In genomic region chr1:60974524-60974923, GRCh38 we compare ENCODE assay signal across 14 cellular contexts.
DNase-seq lines count a peak whose midpoint lies in the region; ATAC-seq and TF ChIP-seq lines count a peak whose summit lies in the region.
"Had no signal": no experiment of that assay in that cellular context is flagged by ENCODE, and none has a peak within 500 bp of the region (broad histone marks: within the 10 kb centered on the region; RNA-seq: fewer than 3 reads in every experiment).

No MANE protein-coding gene starts in this region.

- H3K4me2 ChIP-seq in GM23338 = no peak overlapping the region

- peak; percentile 42; the same call in 2 of the 3 replicates for ATAC-seq in GM23338
- no peak for ATAC-seq in right lobe of liver
- ATAC-seq: CD8-positive, alpha-beta T cell; HepG2 had no signal

- H3K4me3 ChIP-seq in GM23338 = no peak overlapping the region
- no peak overlapping the region for H3K4me3 ChIP-seq in tibial artery
- no peak overlapping the region for H3K4me3 ChIP-seq in right lobe of liver
- no peak overlapping the region for H3K4me3 ChIP-seq in HAP-1

- H4K20me1 ChIP-seq in GM23338 (replicated peaks; ENCODE audit: insufficient read depth) = no peaks in the 10 kb centered on the region

- 90% methylated on average over 3 of the region's 3 CpGs for WGBS in right lobe of liver (ENCODE audit: insufficient coverage, low coverage, low lambda C conversion rate, missing lambda C conversion rate)

- in situ Hi-C loops in HAP-1 (cut with MboI; ENCODE audit: low sequenced_read_pairs) = loop anchor here (10.0 kb wide), 1 partner anchor 610 kb away; no protein-coding TSS in a partner anchor

- no peaks in the 10 kb centered on the region for H3K36me3 Mint-ChIP-seq in GM23338 (ENCODE audit: low read depth)
- H3K36me3 Mint-ChIP-seq in brain = no peaks in the 10 kb centered on the region
- H3K36me3 Mint-ChIP-seq in glutamatergic neuron (ENCODE audit: unreplicated experiment) = no peaks in the 10 kb centered on the region
- H3K36me3 Mint-ChIP-seq: CD14-positive monocyte; CD8-positive, alpha-beta T cell had no signal

- DNase-seq in GM23338 (ENCODE audit: low spot score) (no peak), NCI-H69 (lab: John Stamatoyannopoulos, UW) (peak; percentile 81), tibial artery (no peak), glutamatergic neuron (no peak), right lobe of liver (no peak), HAP-1 (ENCODE audit: low spot score in 2 of 2) (no peak)
- DNase-seq: CD8-positive, alpha-beta T cell; COR-L47; DMS153; EL had no signal

- no peak overlapping the region for H3K4me3 Mint-ChIP-seq in GM23338
- no peak overlapping the region for H3K4me3 Mint-ChIP-seq in brain
- H3K4me3 Mint-ChIP-seq in glutamatergic neuron (ENCODE audit: unreplicated experiment) = no peak overlapping the region
- H3K4me3 Mint-ChIP-seq: CD14-positive monocyte; CD8-positive, alpha-beta T cell had no signal

- H3K9me3 Mint-ChIP-seq in GM23338 (no peaks in the 10 kb centered on the region; the same call in 2 of the 3 replicates), brain (peaks cover 0 to 4% (median 0%) of the 10 kb centered on the region in 5 experiments), glutamatergic neuron (ENCODE audit: unreplicated experiment) (peaks cover 2% of the 10 kb centered on the region)
- H3K9me3 Mint-ChIP-seq: CD14-positive monocyte; CD8-positive, alpha-beta T cell had no signal

- no peak overlapping the region for H2AFZ ChIP-seq in GM23338

- H3K4me1 ChIP-seq in GM23338 (ENCODE audit: insufficient read depth) (peaks cover 6% of the 10 kb centered on the region), tibial artery (peaks cover 0 to 67% (median 26%) of the 10 kb centered on the region in 4 donors), right lobe of liver (no peaks in the 10 kb centered on the region), HAP-1 (no peaks in the 10 kb centered on the region)

- intact Hi-C loops in tibial artery (cut with DNase I; ENCODE audit: low total_unique reads) = loop anchor here (5.0 kb wide), 1 partner anchor 68 kb away; no protein-coding TSS in a partner anchor
- intact Hi-C loops in right lobe of liver (cut with DNase I) = no loop called here

- no peak overlapping the region for H3K27ac Mint-ChIP-seq in GM23338
- peak overlapping the region in 3 of 5 experiments; percentile 3 to 42 (median 27) for H3K27ac Mint-ChIP-seq in brain
- no peak overlapping the region for H3K27ac Mint-ChIP-seq in glutamatergic neuron (ENCODE audit: unreplicated experiment)
- H3K27ac Mint-ChIP-seq: CD14-positive monocyte; CD8-positive, alpha-beta T cell had no signal

- H3K36me3 ChIP-seq in GM23338 (ENCODE audit: insufficient read depth) (no peaks in the 10 kb centered on the region), tibial artery (no peaks in the 10 kb centered on the region), right lobe of liver (no peaks in the 10 kb centered on the region), HAP-1 (replicated peaks) (no peaks in the 10 kb centered on the region)

- H3F3A ChIP-seq in GM23338 (replicated peaks; ENCODE audit: low read depth) = no peaks in the 10 kb centered on the region

- H3K4me1 Mint-ChIP-seq in GM23338 (peaks cover 29% of the 10 kb centered on the region), brain (peaks cover 39% of the 10 kb centered on the region), glutamatergic neuron (ENCODE audit: low read depth, unreplicated experiment) (peaks cover 10% of the 10 kb centered on the region)

- peaks cover 7% of the 10 kb centered on the region for H3K27me3 Mint-ChIP-seq in GM23338 (ENCODE audit: insufficient read depth, low read depth, poor library complexity)
- no peaks in the 10 kb centered on the region for H3K27me3 Mint-ChIP-seq in brain
- H3K27me3 Mint-ChIP-seq in glutamatergic neuron (ENCODE audit: unreplicated experiment) = no peaks in the 10 kb centered on the region

- H3K79me2 ChIP-seq in GM23338 (replicated peaks; ENCODE audit: insufficient read depth) = no peaks in the 10 kb centered on the region

- H3K27me3 ChIP-seq in GM23338 (ENCODE audit: insufficient read depth) = no peaks in the 10 kb centered on the region
- H3K27me3 ChIP-seq in tibial artery = no peaks in the 10 kb centered on the region
- H3K27me3 ChIP-seq in right lobe of liver = no peaks in the 10 kb centered on the region
- peaks cover 9% of the 10 kb centered on the region for H3K27me3 ChIP-seq in HAP-1 (ENCODE audit: low read depth)

- TF ChIP-seq CTCF in GM23338 (conservative IDR thresholded peaks at IDR 0.05; ENCODE audit: low read depth in 2 of 2) (no peak), brain (conservative IDR thresholded peaks at IDR 0.05) (no peak), tibial artery (IDR thresholded peaks at IDR 0.05) (no peak), glutamatergic neuron (IDR thresholded peaks at IDR 0.05; ENCODE audit: partially characterized antibody, unreplicated experiment) (no peak), right lobe of liver (IDR thresholded peaks at IDR 0.05) (no peak)

- peaks cover 4% of the 10 kb centered on the region; the same call in 1 of the 2 replicates for H3K9me2 ChIP-seq in GM23338 (ENCODE audit: insufficient read depth)

- H3K27ac ChIP-seq in GM23338 (ENCODE audit: low read depth) (no peak overlapping the region), tibial artery (peak overlapping the region; percentile 48 to 62), right lobe of liver (no peak overlapping the region)
- H3K27ac ChIP-seq: 22Rv1 had no signal

- H3K9me3 ChIP-seq in tibial artery = no peaks in the 10 kb centered on the region
- H3K9me3 ChIP-seq in right lobe of liver = no peaks in the 10 kb centered on the region
- no peaks in the 10 kb centered on the region for H3K9me3 ChIP-seq in HAP-1

- TF ChIP-seq POLR2A in right lobe of liver (IDR thresholded peaks at IDR 0.05) = no peak

TF ChIP-seq in GM23338, 12 proteins besides CTCF, POLR2A, EP300 and RAD21 (continues in another document):
- TF ChIP-seq STAT1 (IDR thresholded peaks at IDR 0.05; ENCODE audit: unreplicated experiment) (no peak), ZNF462 (CRISPR knock-in tag; IDR thresholded peaks at IDR 0.05) (no peak), NANOG (IDR thresholded peaks at IDR 0.05; ENCODE audit: borderline replicate concordance) (no peak), POLR2AphosphoS5 (IDR thresholded peaks at IDR 0.05; ENCODE audit: low read depth) (no peak)

Comparison
In these comparisons a context has a peak if more than half of its experiments do, and no peak if none do; other contexts are left out.
1. H3K27ac ChIP-seq: peak in tibial artery (2 of 2); none in GM23338 (single experiment) and right lobe of liver (0 of 3).
2. H3K27ac Mint-ChIP-seq: peak in brain (3 of 5); none in GM23338 (single experiment) and glutamatergic neuron (single experiment).